Comparison of ENCODE assay signal across 11 cellular contexts in genomic region chr12:59158681-59159080, GRCh38.
"Had no signal": no experiment of that assay in that cellular context is flagged by ENCODE, and none has a peak within 500 bp of the region (broad histone marks: within the 10 kb centered on the region; RNA-seq: fewer than 3 reads in every experiment).

No MANE protein-coding gene starts in this region.

- ATAC-seq: GM23338, HCT116 had no signal

- FAIRE-seq: H1, H54 had no signal

- H3K4me2 ChIP-seq: GM23338 had no signal

- H3K27ac Mint-ChIP-seq: GM23338, HFFc6 had no signal

- H3K4me3 ChIP-seq: GM23248, GM23338, HAP-1 had no signal

- H3K9me3 ChIP-seq: HAP-1 had no signal

- H3K4me3 Mint-ChIP-seq: GM23338, H9, HFFc6 had no signal

- DNase-seq: GM23248, GOT3, H7, H9, HCEC 1CT, HFFc6 had no signal

- H3K9ac ChIP-seq: GM23248 had no signal

- H3K4me1 ChIP-seq: HAP-1 had no signal

- H3K36me3 ChIP-seq: HAP-1 had no signal

- H3K27ac ChIP-seq: GM23248 had no signal
